In genomic region chr18:44290366-44290855, GRCh38 we compare ENCODE assay signal across 20 cellular contexts.
"Had no signal": no experiment of that assay in that cellular context is flagged by ENCODE, and none has a peak within 500 bp of the region (broad histone marks: within the 10 kb centered on the region; RNA-seq: fewer than 3 reads in every experiment).

No MANE protein-coding gene starts in this region.

- H3K27me3 Mint-ChIP-seq: dendritic cell treated with granulocyte-macrophage colony-stimulating factor and Interleukin-4, amounts not matched to agents 40 ng/mL and 50 ng/mL, for 4 days had no signal

- ATAC-seq: activated CD4-positive, CD25-positive, alpha-beta regulatory T cell treated with anti-CD3 and anti-CD28 coated beads, Interleukin-2, amount 50 U/mL, for 24 hours; activated T-cell treated with anti-CD3 and anti-CD28 coated beads, Interleukin-2, amount 50 U/mL, for 72 hours had no signal

- H3K4me3 Mint-ChIP-seq: activated T-cell treated with anti-CD3 and anti-CD28 coated beads, Interleukin-2, amount 50 U/mL, for 72 hours; dendritic cell treated with granulocyte-macrophage colony-stimulating factor and Interleukin-4, amounts not matched to agents 40 ng/mL and 50 ng/mL, for 4 days; nephron; T-helper 1 cell treated with Interleukin-12 subunit alpha and Interleukin-12 subunit beta and Interleukin-4 antibody, amounts not matched to agents 30 μg/mL and 1 μg/mL, for 36 hours had no signal

- H3K36me3 ChIP-seq: cardiac muscle cell, tibial artery had no signal

- H3K27me3 ChIP-seq: tibial artery had no signal

- H3K9me3 ChIP-seq: tibial artery had no signal

- H3K4me1 ChIP-seq: tibial artery had no signal

- H3K27ac Mint-ChIP-seq: activated T-cell treated with anti-CD3 and anti-CD28 coated beads, Interleukin-2, amount 50 U/mL, for 72 hours; dendritic cell treated with granulocyte-macrophage colony-stimulating factor and Interleukin-4, amounts not matched to agents 40 ng/mL and 50 ng/mL, for 4 days; nephron; T-helper 1 cell treated with Interleukin-12 subunit alpha and Interleukin-12 subunit beta and Interleukin-4 antibody, amounts not matched to agents 30 μg/mL and 1 μg/mL, for 36 hours had no signal

- H3K27ac ChIP-seq: cardiac muscle cell, tibial artery had no signal

- H3K4me3 ChIP-seq: cardiac muscle cell, lung, tibial artery had no signal

- H3K9me3 Mint-ChIP-seq: dendritic cell treated with granulocyte-macrophage colony-stimulating factor and Interleukin-4, amounts not matched to agents 40 ng/mL and 50 ng/mL, for 4 days; nephron; T-helper 1 cell treated with Interleukin-12 subunit alpha and Interleukin-12 subunit beta and Interleukin-4 antibody, amounts not matched to agents 30 μg/mL and 1 μg/mL, for 36 hours had no signal

- H3K4me1 Mint-ChIP-seq: nephron had no signal

- DNase-seq: activated effector memory CD4-positive, alpha-beta T cell treated with anti-CD3 and anti-CD28 coated beads, Interleukin-2, amount 50 U/mL, for 16 hours; activated naive CD4-positive, alpha-beta T cell treated with anti-CD3 and anti-CD28 coated beads, Interleukin-2, amount 50 U/mL, for 16 hours; activated T-cell treated with anti-CD3 and anti-CD28 coated beads, Interleukin-2, amount 50 U/mL, for 72 hours; aorta; effector memory CD4-positive, alpha-beta T cell; foreskin fibroblast; hippocampal formation; islet precursor cell; midbrain; nucleus accumbens; stimulated activated CD4-positive, alpha-beta T cell treated with anti-CD3 and anti-CD28 coated beads, Interleukin-12 subunit alpha, Interleukin-12 subunit beta, amount 100 ng/mL, for 4 hours; stimulated activated CD4-positive, alpha-beta T cell treated with anti-CD3 and anti-CD28 coated beads, Interleukin-1b, Interleukin-23, amount 100 ng/mL, for 48 hours; stimulated activated naive CD4-positive, alpha-beta T cell treated with Interleukin-2 at 50 U/mL for 16 hours; tibial artery had no signal
